Comparison of ENCODE assay signal across 8 cellular contexts in the genomic region with DNA sequence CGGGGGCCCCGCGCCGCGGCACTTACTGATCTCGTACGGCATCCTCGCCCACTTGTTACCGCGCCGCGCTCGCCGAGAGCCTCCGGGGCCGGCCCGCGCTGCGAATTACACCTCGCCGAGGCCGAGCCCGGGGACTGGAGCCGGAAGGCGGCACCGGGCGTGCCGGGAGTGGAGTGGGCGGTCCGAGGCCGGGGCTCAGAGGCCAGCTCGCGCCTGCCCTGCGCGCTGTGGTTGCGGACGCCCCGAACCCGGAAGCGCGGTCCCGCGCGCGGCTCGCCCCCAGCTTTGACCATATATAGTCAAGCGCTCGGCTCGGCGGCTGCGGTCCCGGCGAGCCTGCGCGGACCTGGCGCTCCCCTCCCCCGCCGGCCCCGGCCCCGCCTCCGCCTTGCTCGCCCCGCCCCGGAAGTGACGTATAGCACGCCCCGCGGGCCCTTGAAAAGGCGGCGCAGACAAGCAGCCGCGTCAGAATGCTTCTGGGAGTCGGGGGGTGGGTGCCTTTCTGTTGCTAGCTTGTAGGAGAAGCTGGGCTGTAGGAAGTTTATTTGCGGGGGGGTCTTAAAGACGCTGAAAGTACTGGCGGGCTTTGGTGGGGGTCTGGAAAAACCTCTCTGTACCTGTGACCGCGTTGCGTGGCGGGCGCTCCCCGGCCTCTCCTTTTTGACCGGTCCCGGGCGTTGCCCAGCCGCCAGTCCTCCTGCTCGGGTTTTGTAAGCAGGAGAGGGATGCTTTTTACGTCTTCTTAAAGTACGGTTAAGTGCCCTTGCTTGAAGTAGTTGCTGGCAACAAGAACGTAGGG. TPM values are rescaled to one million over a fixed set of nuclear protein-coding genes. Genes with fewer than 3 reads are reported as not detected.
DNase-seq lines count a peak whose midpoint lies in the region; ATAC-seq and TF ChIP-seq lines count a peak whose summit lies in the region.

A gene with protein sequence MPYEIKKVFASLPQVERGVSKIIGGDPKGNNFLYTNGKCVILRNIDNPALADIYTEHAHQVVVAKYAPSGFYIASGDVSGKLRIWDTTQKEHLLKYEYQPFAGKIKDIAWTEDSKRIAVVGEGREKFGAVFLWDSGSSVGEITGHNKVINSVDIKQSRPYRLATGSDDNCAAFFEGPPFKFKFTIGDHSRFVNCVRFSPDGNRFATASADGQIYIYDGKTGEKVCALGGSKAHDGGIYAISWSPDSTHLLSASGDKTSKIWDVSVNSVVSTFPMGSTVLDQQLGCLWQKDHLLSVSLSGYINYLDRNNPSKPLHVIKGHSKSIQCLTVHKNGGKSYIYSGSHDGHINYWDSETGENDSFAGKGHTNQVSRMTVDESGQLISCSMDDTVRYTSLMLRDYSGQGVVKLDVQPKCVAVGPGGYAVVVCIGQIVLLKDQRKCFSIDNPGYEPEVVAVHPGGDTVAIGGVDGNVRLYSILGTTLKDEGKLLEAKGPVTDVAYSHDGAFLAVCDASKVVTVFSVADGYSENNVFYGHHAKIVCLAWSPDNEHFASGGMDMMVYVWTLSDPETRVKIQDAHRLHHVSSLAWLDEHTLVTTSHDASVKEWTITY (minus strand): TSS at position 175 of the 799 bp plus-strand sequence. CDS start 133 bp downstream, at position 42.

- peak; percentile 83 to 87 for TF ChIP-seq POLR2A in suprapubic skin (IDR thresholded peaks at IDR 0.05)

- under 1% methylated on average over 21 of the region's 90 CpGs for WGBS in suprapubic skin

- peak within 1 kb of the TSS; percentile 97 for H3K4me3 Mint-ChIP-seq in activated naive CD4-positive, alpha-beta T cell treated with anti-CD3 and anti-CD28 coated beads, Interleukin-2, amount 50 U/mL, for 24 hours

- DNase-seq in NCI-H1048 (lab: John Stamatoyannopoulos, UW), result peak; percentile 76
- DNase-seq in globus pallidus (ENCODE audit: low spot score), result peak; percentile 93
- peak; percentile 86 for DNase-seq in occipital lobe (lab: John Stamatoyannopoulos, UW)
- DNase-seq in suprapubic skin (ENCODE audit: low spot score in 2 of 2), result peak; percentile 97 to 98

- H3K36me3 ChIP-seq in suprapubic skin, result peaks cover 30% of the 10 kb centered on the region

- TF ChIP-seq EP300 in suprapubic skin (IDR thresholded peaks at IDR 0.05), result no peak

- H3K27ac Mint-ChIP-seq in activated naive CD4-positive, alpha-beta T cell treated with anti-CD3 and anti-CD28 coated beads, Interleukin-2, amount 50 U/mL, for 24 hours, result peak within 1 kb of the TSS; percentile 99

- H3K9me3 Mint-ChIP-seq in activated naive CD4-positive, alpha-beta T cell treated with anti-CD3 and anti-CD28 coated beads, Interleukin-2, amount 50 U/mL, for 24 hours, result no peaks in the 10 kb centered on the region

- peaks cover 14% of the 10 kb centered on the region for H3K36me3 Mint-ChIP-seq in activated naive CD4-positive, alpha-beta T cell treated with anti-CD3 and anti-CD28 coated beads, Interleukin-2, amount 50 U/mL, for 24 hours

- peak within 1 kb of the TSS; percentile 98 for H3K27ac ChIP-seq in suprapubic skin

- peak; percentile 87 for ATAC-seq in HG02571 (IDR thresholded peaks at IDR 0.05; ENCODE audit: unreplicated experiment)
- ATAC-seq in SK-N-SH treated with all-trans-retinoic acid at 6 μM for 48 hours, result peak; percentile 98

- TF ChIP-seq CTCF in suprapubic skin (IDR thresholded peaks at IDR 0.05), result no peak

- H3K4me1 Mint-ChIP-seq in activated naive CD4-positive, alpha-beta T cell treated with anti-CD3 and anti-CD28 coated beads, Interleukin-2, amount 50 U/mL, for 24 hours, result peaks cover 71% of the 10 kb centered on the region

- H3K27me3 Mint-ChIP-seq in activated naive CD4-positive, alpha-beta T cell treated with anti-CD3 and anti-CD28 coated beads, Interleukin-2, amount 50 U/mL, for 24 hours, result no peaks in the 10 kb centered on the region

- H3K4me1 ChIP-seq in suprapubic skin, result peaks cover 47% of the 10 kb centered on the region

- H3K4me3 ChIP-seq in GM08714 (ENCODE audit: low read length), result peak within 1 kb of the TSS; percentile 90
- H3K4me3 ChIP-seq in suprapubic skin, result peak within 1 kb of the TSS; percentile 79

- no peaks in the 10 kb centered on the region for H3K9me3 ChIP-seq in suprapubic skin

- H3K27me3 ChIP-seq in suprapubic skin, result no peaks in the 10 kb centered on the region

TF ChIP-seq in SK-N-SH treated with all-trans-retinoic acid at 6 μM for 48 hours, 23 proteins besides CTCF, POLR2A, EP300 and RAD21 (continues in another document):
- no peak for TF ChIP-seq TCF4 (CRISPR knock-in tag; IDR thresholded peaks at IDR 0.05; ENCODE audit: borderline replicate concordance)
- TF ChIP-seq, protein P1, sequence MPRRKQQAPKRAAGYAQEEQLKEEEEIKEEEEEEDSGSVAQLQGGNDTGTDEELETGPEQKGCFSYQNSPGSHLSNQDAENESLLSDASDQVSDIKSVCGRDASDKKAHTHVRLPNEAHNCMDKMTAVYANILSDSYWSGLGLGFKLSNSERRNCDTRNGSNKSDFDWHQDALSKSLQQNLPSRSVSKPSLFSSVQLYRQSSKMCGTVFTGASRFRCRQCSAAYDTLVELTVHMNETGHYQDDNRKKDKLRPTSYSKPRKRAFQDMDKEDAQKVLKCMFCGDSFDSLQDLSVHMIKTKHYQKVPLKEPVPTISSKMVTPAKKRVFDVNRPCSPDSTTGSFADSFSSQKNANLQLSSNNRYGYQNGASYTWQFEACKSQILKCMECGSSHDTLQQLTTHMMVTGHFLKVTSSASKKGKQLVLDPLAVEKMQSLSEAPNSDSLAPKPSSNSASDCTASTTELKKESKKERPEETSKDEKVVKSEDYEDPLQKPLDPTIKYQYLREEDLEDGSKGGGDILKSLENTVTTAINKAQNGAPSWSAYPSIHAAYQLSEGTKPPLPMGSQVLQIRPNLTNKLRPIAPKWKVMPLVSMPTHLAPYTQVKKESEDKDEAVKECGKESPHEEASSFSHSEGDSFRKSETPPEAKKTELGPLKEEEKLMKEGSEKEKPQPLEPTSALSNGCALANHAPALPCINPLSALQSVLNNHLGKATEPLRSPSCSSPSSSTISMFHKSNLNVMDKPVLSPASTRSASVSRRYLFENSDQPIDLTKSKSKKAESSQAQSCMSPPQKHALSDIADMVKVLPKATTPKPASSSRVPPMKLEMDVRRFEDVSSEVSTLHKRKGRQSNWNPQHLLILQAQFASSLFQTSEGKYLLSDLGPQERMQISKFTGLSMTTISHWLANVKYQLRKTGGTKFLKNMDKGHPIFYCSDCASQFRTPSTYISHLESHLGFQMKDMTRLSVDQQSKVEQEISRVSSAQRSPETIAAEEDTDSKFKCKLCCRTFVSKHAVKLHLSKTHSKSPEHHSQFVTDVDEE (CRISPR knock-in tag; IDR thresholded peaks at IDR 0.05), result no peak
- no peak for TF ChIP-seq ZNF70 (CRISPR knock-in tag; IDR thresholded peaks at IDR 0.05)
- TF ChIP-seq TOX (CRISPR knock-in tag; IDR thresholded peaks at IDR 0.05; ENCODE audit: borderline replicate concordance), result 0 out of 2 replicates have a peak, but pooled peaks have one; percentile 33
- TF ChIP-seq ZC3H10 (CRISPR knock-in tag; IDR thresholded peaks at IDR 0.05), result no peak
- TF ChIP-seq, protein P2, sequence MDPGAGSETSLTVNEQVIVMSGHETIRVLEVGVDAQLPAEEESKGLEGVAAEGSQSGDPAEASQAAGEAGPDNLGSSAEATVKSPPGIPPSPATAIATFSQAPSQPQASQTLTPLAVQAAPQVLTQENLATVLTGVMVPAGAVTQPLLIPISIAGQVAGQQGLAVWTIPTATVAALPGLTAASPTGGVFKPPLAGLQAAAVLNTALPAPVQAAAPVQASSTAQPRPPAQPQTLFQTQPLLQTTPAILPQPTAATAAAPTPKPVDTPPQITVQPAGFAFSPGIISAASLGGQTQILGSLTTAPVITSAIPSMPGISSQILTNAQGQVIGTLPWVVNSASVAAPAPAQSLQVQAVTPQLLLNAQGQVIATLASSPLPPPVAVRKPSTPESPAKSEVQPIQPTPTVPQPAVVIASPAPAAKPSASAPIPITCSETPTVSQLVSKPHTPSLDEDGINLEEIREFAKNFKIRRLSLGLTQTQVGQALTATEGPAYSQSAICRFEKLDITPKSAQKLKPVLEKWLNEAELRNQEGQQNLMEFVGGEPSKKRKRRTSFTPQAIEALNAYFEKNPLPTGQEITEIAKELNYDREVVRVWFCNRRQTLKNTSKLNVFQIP (CRISPR knock-in tag; IDR thresholded peaks at IDR 0.05; ENCODE audit: borderline replicate concordance, low read depth), result no peak
- TF ChIP-seq RARB (CRISPR knock-in tag; IDR thresholded peaks at IDR 0.05), result peak; percentile 69; the same call in 1 of the 2 replicates
- no peak for TF ChIP-seq ZNF565 (CRISPR knock-in tag; conservative IDR thresholded peaks at IDR 0.05; ENCODE audit: low read depth)
- TF ChIP-seq ARNTL (CRISPR knock-in tag; IDR thresholded peaks at IDR 0.05; ENCODE audit: borderline replicate concordance, low read depth), result no peak
- TF ChIP-seq ZFP30 (CRISPR knock-in tag; IDR thresholded peaks at IDR 0.05), result no peak
- no peak for TF ChIP-seq PPARA (CRISPR knock-in tag; IDR thresholded peaks at IDR 0.05; ENCODE audit: borderline replicate concordance)
- no peak for TF ChIP-seq ZNF8 (CRISPR knock-in tag; IDR thresholded peaks at IDR 0.05)
- TF ChIP-seq, protein P3, sequence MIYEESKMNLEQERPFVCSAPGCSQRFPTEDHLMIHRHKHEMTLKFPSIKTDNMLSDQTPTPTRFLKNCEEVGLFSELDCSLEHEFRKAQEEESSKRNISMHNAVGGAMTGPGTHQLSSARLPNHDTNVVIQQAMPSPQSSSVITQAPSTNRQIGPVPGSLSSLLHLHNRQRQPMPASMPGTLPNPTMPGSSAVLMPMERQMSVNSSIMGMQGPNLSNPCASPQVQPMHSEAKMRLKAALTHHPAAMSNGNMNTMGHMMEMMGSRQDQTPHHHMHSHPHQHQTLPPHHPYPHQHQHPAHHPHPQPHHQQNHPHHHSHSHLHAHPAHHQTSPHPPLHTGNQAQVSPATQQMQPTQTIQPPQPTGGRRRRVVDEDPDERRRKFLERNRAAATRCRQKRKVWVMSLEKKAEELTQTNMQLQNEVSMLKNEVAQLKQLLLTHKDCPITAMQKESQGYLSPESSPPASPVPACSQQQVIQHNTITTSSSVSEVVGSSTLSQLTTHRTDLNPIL (CRISPR knock-in tag; IDR thresholded peaks at IDR 0.05; ENCODE audit: low read depth), result 0 out of 2 replicates have a peak, but pooled peaks have one; percentile 46
- TF ChIP-seq BACH2 (CRISPR knock-in tag; IDR thresholded peaks at IDR 0.05; ENCODE audit: borderline replicate concordance), result no peak
- no peak for TF ChIP-seq CSDC2 (CRISPR knock-in tag; IDR thresholded peaks at IDR 0.05)
- peak; percentile 65; the same call in 1 of the 2 replicates for TF ChIP-seq GLIS3 (CRISPR knock-in tag; IDR thresholded peaks at IDR 0.05)
- TF ChIP-seq ESRRG (CRISPR knock-in tag; IDR thresholded peaks at IDR 0.05), result no peak
- no peak for TF ChIP-seq ISL1 (CRISPR knock-in tag; IDR thresholded peaks at IDR 0.05)
- no peak for TF ChIP-seq ZFP3 (CRISPR knock-in tag; IDR thresholded peaks at IDR 0.05)

RNA-seq across cellular contexts. Expression of the gene that starts here (rescaled TPM):
- total RNA-seq in occipital lobe, result 75.5 TPM
- total RNA-seq in suprapubic skin, result 100 to 1,000 TPM; 113 to 126 (median 117) TPM

Comparison
In these comparisons a context has a peak if more than half of its experiments do, and no peak if none do; other contexts are left out.
1. Peak in every context shown above with its lines: DNase-seq, ATAC-seq, H3K4me3 ChIP-seq and H3K27ac ChIP-seq.